In the genomic region with DNA sequence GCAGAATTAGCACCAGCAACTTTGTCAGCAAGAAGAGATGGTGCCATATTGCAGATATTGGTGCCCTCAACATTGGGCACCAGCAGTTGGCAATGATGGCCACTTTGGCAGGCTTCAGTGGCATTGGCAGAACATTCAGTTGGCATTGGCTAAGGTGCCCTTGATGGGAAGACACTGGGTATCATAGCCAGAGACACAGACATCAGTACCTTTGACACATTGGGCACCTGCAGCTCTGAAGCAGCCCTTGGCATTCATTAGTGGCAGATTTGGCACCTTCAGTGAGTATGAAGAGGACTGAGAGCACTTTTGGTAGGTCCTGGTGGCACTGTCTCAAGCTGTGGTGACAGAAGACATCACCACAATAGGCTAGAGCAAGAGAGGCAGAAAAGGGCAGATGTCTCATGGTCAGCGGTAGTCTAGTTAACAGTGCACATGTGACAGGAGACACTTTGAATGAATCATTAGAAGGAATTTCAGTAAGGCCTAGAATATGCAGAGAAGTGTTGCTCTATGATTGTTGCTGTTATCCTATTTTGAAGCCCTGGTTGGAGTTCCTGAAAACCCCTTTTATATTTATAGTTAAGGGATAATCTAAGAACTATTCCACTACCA, we compare ENCODE assay signal across 17 cellular contexts.
"Had no signal": no experiment of that assay in that cellular context is flagged by ENCODE, and none has a peak within 500 bp of the region (broad histone marks: within the 10 kb centered on the region; RNA-seq: fewer than 3 reads in every experiment).

No MANE protein-coding gene starts in this region.

- H3K9me3 Mint-ChIP-seq: nephron had no signal

- ATAC-seq: heart left ventricle, lower lobe of right lung had no signal

- H3K27ac Mint-ChIP-seq: memory B cell, naive B cell had no signal

- H3K4me3 ChIP-seq: colonic mucosa, esophagus squamous epithelium, heart left ventricle, left ventricle myocardium inferior, lower lobe of right lung, right atrium auricular region, sigmoid colon had no signal

- DNase-seq: colonic mucosa; dermis blood vessel endothelial cell; esophagus squamous epithelium; foreskin fibroblast; heart left ventricle; islet precursor cell; left ventricle myocardium inferior; lower lobe of right lung; midbrain; naive B cell; sigmoid colon; small intestine; stimulated activated CD4-positive, alpha-beta T cell treated with anti-CD3 and anti-CD28 coated beads, Interleukin-12 subunit alpha, Interleukin-12 subunit beta, amount 100 ng/mL, for 4 hours; stimulated activated naive CD4-positive, alpha-beta T cell treated with Interleukin-2 at 50 U/mL for 16 hours had no signal

- H3K27me3 ChIP-seq: colonic mucosa, heart left ventricle, right atrium auricular region, sigmoid colon had no signal

- H3K36me3 ChIP-seq: colonic mucosa, esophagus squamous epithelium, heart left ventricle, left ventricle myocardium inferior, lower lobe of right lung, right atrium auricular region, sigmoid colon had no signal

- H3K9me3 ChIP-seq: colonic mucosa, esophagus squamous epithelium, heart left ventricle, left ventricle myocardium inferior, lower lobe of right lung, right atrium auricular region, sigmoid colon had no signal

- H3K27ac ChIP-seq: colonic mucosa, esophagus squamous epithelium, heart left ventricle, left ventricle myocardium inferior, lower lobe of right lung, right atrium auricular region, sigmoid colon had no signal

- H3K4me1 ChIP-seq: colonic mucosa, esophagus squamous epithelium, heart left ventricle, left ventricle myocardium inferior, lower lobe of right lung, right atrium auricular region, sigmoid colon had no signal

- H3K36me3 Mint-ChIP-seq: memory B cell, naive B cell had no signal
